In genomic region chr5:7834982-7835381, GRCh38 we compare ENCODE assay signal across 38 cellular contexts. TPM values are rescaled to one million over a fixed set of nuclear protein-coding genes. Genes with fewer than 3 reads are reported as not detected.
"Had no signal": no experiment of that assay in that cellular context is flagged by ENCODE, and none has a peak within 500 bp of the region (broad histone marks: within the 10 kb centered on the region; RNA-seq: fewer than 3 reads in every experiment).

No MANE protein-coding gene starts in this region.

- ATAC-seq: activated CD8-positive, alpha-beta T cell treated with anti-CD3 and anti-CD28 coated beads for 36 hours; activated naive CD4-positive, alpha-beta T cell treated with anti-CD3 and anti-CD28 coated beads, Interleukin-2, amount 50 U/mL, for 72 hours; activated T-cell treated with anti-CD3 and anti-CD28 coated beads, Interleukin-2, amount 50 U/mL, for 4 hours; activated T-cell treated with anti-CD3 and anti-CD28 coated beads, Interleukin-2, amount 50 U/mL, for 72 hours; activated T-helper 17 cell treated with anti-CD3 and anti-CD28 coated beads, Interleukin-2, amount 50 U/mL, for 72 hours; body of pancreas had no signal

- H3K36me3 ChIP-seq: adrenal gland, brain microvascular endothelial cell, breast epithelium had no signal

- H3K27me3 ChIP-seq: adrenal gland, body of pancreas, brain microvascular endothelial cell, breast epithelium had no signal

- H3K4me3 ChIP-seq: adrenal gland, body of pancreas, breast epithelium had no signal

- H3K4me1 ChIP-seq: adrenal gland, body of pancreas, breast epithelium had no signal

- H3K27ac ChIP-seq: adrenal gland, body of pancreas, brain microvascular endothelial cell, breast epithelium, VCaP had no signal

- H3K36me3 Mint-ChIP-seq: activated CD4-positive, alpha-beta memory T cell treated with anti-CD3 and anti-CD28 coated beads for 36 hours; activated naive CD8-positive, alpha-beta T cell treated with anti-CD3 and anti-CD28 coated beads for 36 hours had no signal

- H3K9me3 ChIP-seq: adrenal gland, body of pancreas, breast epithelium had no signal

- H3K4me1 Mint-ChIP-seq: activated B cell treated with CpG ODN at 0.5 μM for 24 hours; activated CD4-positive, alpha-beta T cell treated with anti-CD3 and anti-CD28 coated beads, Interleukin-2, amount 10 ng/mL, durations not matched to agents 24 days and 14 days; activated naive CD8-positive, alpha-beta T cell treated with anti-CD3 and anti-CD28 coated beads for 36 hours; activated T-helper 17 cell treated with anti-CD3 and anti-CD28 coated beads, Interleukin-2, amount 50 U/mL, for 72 hours had no signal

- H3K9me3 Mint-ChIP-seq: activated B cell treated with CpG ODN at 0.5 μM for 24 hours; activated CD4-positive, alpha-beta memory T cell treated with anti-CD3 and anti-CD28 coated beads for 36 hours; activated CD4-positive, alpha-beta T cell treated with anti-CD3 and anti-CD28 coated beads, Interleukin-2, amount 10 ng/mL, durations not matched to agents 24 days and 14 days; activated CD8-positive, alpha-beta T cell treated with anti-CD3 and anti-CD28 coated beads for 36 hours; activated naive CD4-positive, alpha-beta T cell treated with anti-CD3 and anti-CD28 coated beads for 36 hours; activated naive CD4-positive, alpha-beta T cell treated with anti-CD3 and anti-CD28 coated beads, Interleukin-2, amount 50 U/mL, for 72 hours; activated naive CD8-positive, alpha-beta T cell treated with anti-CD3 and anti-CD28 coated beads for 36 hours; activated T-cell treated with anti-CD3 and anti-CD28 coated beads, Interleukin-2, amount 50 U/mL, for 4 hours; activated T-helper 1 cell treated with anti-CD3 and anti-CD28 coated beads, Interleukin-12 subunit alpha, Interleukin-12 subunit beta, Interleukin-2, Interleukin-4 antibody, amounts not matched to agents 30 ng/mL and 10 ng/mL and 1 ng/mL, durations not matched to agents 14 hours and 24 hours and 36 hours; T-helper 1 cell treated with Interleukin-12 subunit alpha and Interleukin-12 subunit beta and Interleukin-4 antibody, amounts not matched to agents 30 μg/mL and 1 μg/mL, for 36 hours; T-helper 2 cell treated with Interferon-gamma antibody and Interleukin-4, amounts not matched to agents 5 μg/mL and 100 μg/mL, for 36 hours had no signal

- H3K27ac Mint-ChIP-seq: activated B cell treated with CpG ODN at 0.5 μM for 24 hours; activated CD4-positive, alpha-beta memory T cell treated with anti-CD3 and anti-CD28 coated beads for 36 hours; activated CD4-positive, alpha-beta T cell treated with anti-CD3 and anti-CD28 coated beads, Interleukin-2, amount 10 ng/mL, durations not matched to agents 24 days and 14 days; activated CD8-positive, alpha-beta T cell treated with anti-CD3 and anti-CD28 coated beads for 36 hours; activated naive CD4-positive, alpha-beta T cell treated with anti-CD3 and anti-CD28 coated beads for 36 hours; activated naive CD4-positive, alpha-beta T cell treated with anti-CD3 and anti-CD28 coated beads, Interleukin-2, amount 50 U/mL, for 72 hours; activated naive CD8-positive, alpha-beta T cell treated with anti-CD3 and anti-CD28 coated beads for 36 hours; activated T-cell treated with anti-CD3 and anti-CD28 coated beads, Interleukin-2, amount 50 U/mL, for 72 hours; activated T-helper 1 cell treated with anti-CD3 and anti-CD28 coated beads, Interleukin-12 subunit alpha, Interleukin-12 subunit beta, Interleukin-2, Interleukin-4 antibody, amounts not matched to agents 30 ng/mL and 10 ng/mL and 1 ng/mL, durations not matched to agents 14 hours and 24 hours and 36 hours; activated T-helper 17 cell treated with anti-CD3 and anti-CD28 coated beads, Interleukin-2, amount 50 U/mL, for 72 hours; T-helper 1 cell treated with Interleukin-12 subunit alpha and Interleukin-12 subunit beta and Interleukin-4 antibody, amounts not matched to agents 30 μg/mL and 1 μg/mL, for 36 hours; T-helper 2 cell treated with Interferon-gamma antibody and Interleukin-4, amounts not matched to agents 5 μg/mL and 100 μg/mL, for 36 hours had no signal

- DNase-seq: activated B cell treated with CpG ODN at 0.5 μM for 24 hours; activated CD4-positive, alpha-beta memory T cell treated with anti-CD3 and anti-CD28 coated beads for 36 hours; activated CD4-positive, alpha-beta T cell treated with anti-CD3 and anti-CD28 coated beads for 4 hours; activated CD4-positive, alpha-beta T cell treated with anti-CD3 and anti-CD28 coated beads, Interleukin-2, amount 10 ng/mL, durations not matched to agents 24 days and 14 days; activated CD4-positive, alpha-beta T cell treated with anti-CD3 and anti-CD28 coated beads, Interleukin-2, amount 50 U/mL, for 1 hour; activated CD4-positive, alpha-beta T cell treated with anti-CD3 and anti-CD28 coated beads, Interleukin-2, amount 50 U/mL, for 4 hours; activated CD4-positive, CD25-positive, alpha-beta regulatory T cell treated with anti-CD3 and anti-CD28 coated beads, Interleukin-2, amount 50 U/mL, for 72 hours; activated CD8-positive, alpha-beta memory T cell treated with anti-CD3 and anti-CD28 coated beads, Interleukin-2, amount 50 U/mL, for 4 hours; activated CD8-positive, alpha-beta T cell treated with anti-CD3 and anti-CD28 coated beads for 36 hours; activated effector memory CD4-positive, alpha-beta T cell treated with anti-CD3 and anti-CD28 coated beads, Interleukin-2, amount 50 U/mL, for 16 hours; activated gamma-delta T cell treated with Interleukin-2 at 50 U/mL for 16 hours; activated naive CD4-positive, alpha-beta T cell; activated naive CD4-positive, alpha-beta T cell treated with anti-CD3 and anti-CD28 coated beads for 36 hours; activated naive CD4-positive, alpha-beta T cell treated with anti-CD3 and anti-CD28 coated beads, Interleukin-2, amount 50 U/mL, for 16 hours; activated naive CD8-positive, alpha-beta T cell treated with anti-CD3 and anti-CD28 coated beads for 36 hours; activated T-cell treated with anti-CD3 and anti-CD28 coated beads for 4 hours; activated T-cell treated with anti-CD3 and anti-CD28 coated beads, Interleukin-2, amount 50 U/mL, for 1 hour; activated T-cell treated with anti-CD3 and anti-CD28 coated beads, Interleukin-2, amount 50 U/mL, for 4 hours; activated T-cell treated with anti-CD3 and anti-CD28 coated beads, Interleukin-2, amount 50 U/mL, for 72 hours; adrenal gland; amniotic stem cell; aorta; body of pancreas; brain microvascular endothelial cell; central memory CD4-positive, alpha-beta T cell; T-helper 2 cell; T-helper 9 cell had no signal

- H3K4me3 Mint-ChIP-seq: activated B cell treated with CpG ODN at 0.5 μM for 24 hours; activated CD4-positive, alpha-beta memory T cell treated with anti-CD3 and anti-CD28 coated beads for 36 hours; activated CD4-positive, alpha-beta T cell treated with anti-CD3 and anti-CD28 coated beads, Interleukin-2, amount 10 ng/mL, durations not matched to agents 24 days and 14 days; activated CD8-positive, alpha-beta T cell treated with anti-CD3 and anti-CD28 coated beads for 36 hours; activated naive CD4-positive, alpha-beta T cell treated with anti-CD3 and anti-CD28 coated beads for 36 hours; activated naive CD8-positive, alpha-beta T cell treated with anti-CD3 and anti-CD28 coated beads for 36 hours; activated T-cell treated with anti-CD3 and anti-CD28 coated beads, Interleukin-2, amount 50 U/mL, for 4 hours; activated T-cell treated with anti-CD3 and anti-CD28 coated beads, Interleukin-2, amount 50 U/mL, for 72 hours; activated T-helper 1 cell treated with anti-CD3 and anti-CD28 coated beads, Interleukin-12 subunit alpha, Interleukin-12 subunit beta, Interleukin-2, Interleukin-4 antibody, amounts not matched to agents 30 ng/mL and 10 ng/mL and 1 ng/mL, durations not matched to agents 14 hours and 24 hours and 36 hours; activated T-helper 17 cell treated with anti-CD3 and anti-CD28 coated beads, Interleukin-2, amount 50 U/mL, for 72 hours; T-helper 1 cell treated with Interleukin-12 subunit alpha and Interleukin-12 subunit beta and Interleukin-4 antibody, amounts not matched to agents 30 μg/mL and 1 μg/mL, for 36 hours; T-helper 2 cell treated with Interferon-gamma antibody and Interleukin-4, amounts not matched to agents 5 μg/mL and 100 μg/mL, for 36 hours had no signal

- FAIRE-seq: astrocyte, TTC549 had no signal

RNA-seq across cellular contexts. Expression of gene CFAP90, which starts 16.0 kb away (rescaled TPM):
- total RNA-seq: activated B cell treated with CpG ODN at 0.5 μM for 24 hours; activated CD4-positive, alpha-beta memory T cell treated with anti-CD3 and anti-CD28 coated beads for 36 hours; activated CD4-positive, alpha-beta T cell treated with anti-CD3 and anti-CD28 coated beads, Interleukin-2, amount 10 ng/mL, durations not matched to agents 24 days and 14 days; activated CD8-positive, alpha-beta memory T cell treated with anti-CD3 and anti-CD28 coated beads for 36 hours; activated CD8-positive, alpha-beta T cell treated with anti-CD3 and anti-CD28 coated beads for 36 hours; activated naive CD4-positive, alpha-beta T cell treated with anti-CD3 and anti-CD28 coated beads for 36 hours; activated naive CD4-positive, alpha-beta T cell treated with anti-CD3 and anti-CD28 coated beads, Interleukin-2, amount 50 U/mL, for 72 hours; activated naive CD8-positive, alpha-beta T cell treated with anti-CD3 and anti-CD28 coated beads for 36 hours; activated T-cell treated with anti-CD3 and anti-CD28 coated beads, Interleukin-2, amount 50 U/mL, for 4 hours; activated T-cell treated with anti-CD3 and anti-CD28 coated beads, Interleukin-2, amount 50 U/mL, for 72 hours; activated T-helper 1 cell treated with anti-CD3 and anti-CD28 coated beads, Interleukin-12 subunit alpha, Interleukin-12 subunit beta, Interleukin-2, Interleukin-4 antibody, amounts not matched to agents 30 ng/mL and 10 ng/mL and 1 ng/mL, durations not matched to agents 14 hours and 24 hours and 36 hours; activated T-helper 17 cell treated with anti-CD3 and anti-CD28 coated beads, Interleukin-2, amount 50 U/mL, for 72 hours; cardiac septum had no signal
